ENCODE assay signal across 14 cellular contexts in the genomic region with DNA sequence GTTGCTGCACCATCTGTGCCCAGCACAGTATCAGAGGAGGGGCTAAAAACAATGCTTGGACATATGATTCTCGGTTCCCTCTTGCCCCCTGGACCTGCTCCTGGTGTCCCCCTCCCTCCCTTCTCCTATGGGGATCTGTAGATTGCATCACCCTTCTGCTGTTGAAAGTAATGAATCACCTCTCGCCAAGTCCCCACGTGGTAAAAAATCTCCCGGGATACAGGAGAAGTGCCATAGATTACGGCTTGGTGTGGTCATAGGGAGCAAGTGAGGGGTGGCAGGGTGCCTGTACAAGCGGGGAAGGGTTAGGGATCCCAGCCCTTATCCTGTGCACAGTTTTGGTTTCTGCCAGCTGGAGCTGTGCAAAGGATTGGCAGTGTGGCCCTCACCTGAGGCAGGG. TPM values are rescaled to one million over a fixed set of nuclear protein-coding genes. Genes with fewer than 3 reads are reported as not detected.
DNase-seq lines count a peak whose midpoint lies in the region; ATAC-seq and TF ChIP-seq lines count a peak whose summit lies in the region.
"Had no signal": no experiment of that assay in that cellular context is flagged by ENCODE, and none has a peak within 500 bp of the region (broad histone marks: within the 10 kb centered on the region; RNA-seq: fewer than 3 reads in every experiment).

No MANE protein-coding gene starts in this region.

- H3K4me1 ChIP-seq in HEK293 (ENCODE audit: control insufficient read depth, insufficient read depth, low read length): no peaks in the 10 kb centered on the region

- POLR2A ChIA-PET in HEK293 (lab: Yijun Ruan, JAX): no interaction called here

- no peak overlapping the region for H3K4me3 ChIP-seq in HEK293 (ENCODE audit: low read depth, low read length)
- H3K4me3 ChIP-seq in fibroblast of pulmonary artery (replicated peaks; ENCODE audit: low read depth, low read length): no peak overlapping the region
- H3K4me3 ChIP-seq: spleen had no signal

- H3K36me3 ChIP-seq in HEK293 (ENCODE audit: control insufficient read depth in 2 of 2, insufficient read depth in 1 of 2, low read length in 2 of 2): no peaks in the 10 kb centered on the region
- H3K36me3 ChIP-seq: spleen had no signal

- TF ChIP-seq CTCF in HEK293 (tag by site-specific recombination; IDR thresholded peaks at IDR 0.05): no peak
- TF ChIP-seq CTCF in fibroblast of pulmonary artery (IDR thresholded peaks at IDR 0.05; ENCODE audit: low read length, missing control alignments): no peak
- TF ChIP-seq CTCF in omental fat pad (IDR thresholded peaks at IDR 0.05): no peak

- no peaks in the 10 kb centered on the region for H3K9me3 ChIP-seq in HEK293 (ENCODE audit: control insufficient read depth, insufficient read depth, low read depth, low read length)
- H3K9me3 ChIP-seq: spleen had no signal

- DNase-seq in T1000 (lab: John Stamatoyannopoulos, UW): peak; percentile 42
- peak; percentile 84 for DNase-seq in fibroblast of pulmonary artery (ENCODE audit: low read depth)
- no peak for DNase-seq in omental fat pad (ENCODE audit: low spot score)
- no peak for DNase-seq in stimulated activated CD4-positive, alpha-beta T cell treated with anti-CD3 and anti-CD28 coated beads, Interleukin-15, amount 100 ng/mL, for 24 hours
- no peak for DNase-seq in stimulated activated CD4-positive, alpha-beta T cell treated with anti-CD3 and anti-CD28 coated beads, Interleukin-12 subunit alpha, Interleukin-12 subunit beta, amount 100 ng/mL, for 4 hours
- DNase-seq: activated CD4-positive, alpha-beta T cell treated with anti-CD3 and anti-CD28 coated beads, Interleukin-2, amount 10 ng/mL, durations not matched to agents 24 days and 14 days; activated effector memory CD4-positive, alpha-beta T cell treated with anti-CD3 and anti-CD28 coated beads, Interleukin-2, amount 50 U/mL, for 16 hours; CD8-positive, alpha-beta memory T cell; natural killer cell; NCI-H1048; spleen had no signal

- CTCF ChIA-PET in HEK293 (lab: Yijun Ruan, JAX): interaction anchor here (0.6 kb wide), 1 partner anchor 15 kb away, joined by 5 read pairs; no protein-coding TSS in a partner anchor

- H3K27ac ChIP-seq in HEK293 (ENCODE audit: extremely low read depth, low read depth, low read length): no peak overlapping the region
- H3K27ac ChIP-seq: spleen had no signal

- ATAC-seq in omental fat pad (ENCODE audit: low FRiP score) (peak; percentile 43), GM21367 (IDR thresholded peaks at IDR 0.05; ENCODE audit: unreplicated experiment) (no peak), HG02642 (IDR thresholded peaks at IDR 0.05; ENCODE audit: poor library complexity, unreplicated experiment) (no peak)
- ATAC-seq: natural killer cell had no signal

TF ChIP-seq in HEK293, 187 proteins besides CTCF, POLR2A, EP300 and RAD21 (continues in another document):
- TF ChIP-seq ZNF37A (tag by site-specific recombination; IDR thresholded peaks at IDR 0.05): no peak
- peak; percentile 16; the same call in 1 of the 2 replicates for TF ChIP-seq ZIC2 (tag by site-specific recombination; IDR thresholded peaks at IDR 0.05)
- no peak for TF ChIP-seq ZNF560 (tag by site-specific recombination; IDR thresholded peaks at IDR 0.05; ENCODE audit: borderline replicate concordance)
- no peak for TF ChIP-seq ZSCAN30 (tag by site-specific recombination; IDR thresholded peaks at IDR 0.05)
- no peak for TF ChIP-seq ZNF548 (tag by site-specific recombination; IDR thresholded peaks at IDR 0.05)
- no peak for TF ChIP-seq KLF8 (tag by site-specific recombination; IDR thresholded peaks at IDR 0.05)
- TF ChIP-seq, protein P1, sequence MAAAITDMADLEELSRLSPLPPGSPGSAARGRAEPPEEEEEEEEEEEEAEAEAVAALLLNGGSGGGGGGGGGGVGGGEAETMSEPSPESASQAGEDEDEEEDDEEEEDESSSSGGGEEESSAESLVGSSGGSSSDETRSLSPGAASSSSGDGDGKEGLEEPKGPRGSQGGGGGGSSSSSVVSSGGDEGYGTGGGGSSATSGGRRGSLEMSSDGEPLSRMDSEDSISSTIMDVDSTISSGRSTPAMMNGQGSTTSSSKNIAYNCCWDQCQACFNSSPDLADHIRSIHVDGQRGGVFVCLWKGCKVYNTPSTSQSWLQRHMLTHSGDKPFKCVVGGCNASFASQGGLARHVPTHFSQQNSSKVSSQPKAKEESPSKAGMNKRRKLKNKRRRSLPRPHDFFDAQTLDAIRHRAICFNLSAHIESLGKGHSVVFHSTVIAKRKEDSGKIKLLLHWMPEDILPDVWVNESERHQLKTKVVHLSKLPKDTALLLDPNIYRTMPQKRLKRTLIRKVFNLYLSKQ (tag by site-specific recombination; IDR thresholded peaks at IDR 0.05; ENCODE audit: borderline replicate concordance): no peak
- TF ChIP-seq ZNF785 (tag by site-specific recombination; IDR thresholded peaks at IDR 0.05): no peak
- TF ChIP-seq, protein P2, sequence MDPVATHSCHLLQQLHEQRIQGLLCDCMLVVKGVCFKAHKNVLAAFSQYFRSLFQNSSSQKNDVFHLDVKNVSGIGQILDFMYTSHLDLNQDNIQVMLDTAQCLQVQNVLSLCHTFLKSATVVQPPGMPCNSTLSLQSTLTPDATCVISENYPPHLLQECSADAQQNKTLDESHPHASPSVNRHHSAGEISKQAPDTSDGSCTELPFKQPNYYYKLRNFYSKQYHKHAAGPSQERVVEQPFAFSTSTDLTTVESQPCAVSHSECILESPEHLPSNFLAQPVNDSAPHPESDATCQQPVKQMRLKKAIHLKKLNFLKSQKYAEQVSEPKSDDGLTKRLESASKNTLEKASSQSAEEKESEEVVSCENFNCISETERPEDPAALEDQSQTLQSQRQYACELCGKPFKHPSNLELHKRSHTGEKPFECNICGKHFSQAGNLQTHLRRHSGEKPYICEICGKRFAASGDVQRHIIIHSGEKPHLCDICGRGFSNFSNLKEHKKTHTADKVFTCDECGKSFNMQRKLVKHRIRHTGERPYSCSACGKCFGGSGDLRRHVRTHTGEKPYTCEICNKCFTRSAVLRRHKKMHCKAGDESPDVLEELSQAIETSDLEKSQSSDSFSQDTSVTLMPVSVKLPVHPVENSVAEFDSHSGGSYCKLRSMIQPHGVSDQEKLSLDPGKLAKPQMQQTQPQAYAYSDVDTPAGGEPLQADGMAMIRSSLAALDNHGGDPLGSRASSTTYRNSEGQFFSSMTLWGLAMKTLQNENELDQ (tag by site-specific recombination; IDR thresholded peaks at IDR 0.05; ENCODE audit: low read depth): no peak
- TF ChIP-seq, protein P3, sequence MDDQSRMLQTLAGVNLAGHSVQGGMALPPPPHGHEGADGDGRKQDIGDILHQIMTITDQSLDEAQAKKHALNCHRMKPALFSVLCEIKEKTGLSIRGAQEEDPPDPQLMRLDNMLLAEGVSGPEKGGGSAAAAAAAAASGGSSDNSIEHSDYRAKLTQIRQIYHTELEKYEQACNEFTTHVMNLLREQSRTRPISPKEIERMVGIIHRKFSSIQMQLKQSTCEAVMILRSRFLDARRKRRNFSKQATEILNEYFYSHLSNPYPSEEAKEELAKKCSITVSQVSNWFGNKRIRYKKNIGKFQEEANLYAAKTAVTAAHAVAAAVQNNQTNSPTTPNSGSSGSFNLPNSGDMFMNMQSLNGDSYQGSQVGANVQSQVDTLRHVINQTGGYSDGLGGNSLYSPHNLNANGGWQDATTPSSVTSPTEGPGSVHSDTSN (CRISPR knock-in tag; IDR thresholded peaks at IDR 0.05): no peak
- TF ChIP-seq ZNF558 (tag by site-specific recombination; IDR thresholded peaks at IDR 0.05): 0 out of 2 replicates have a peak, but pooled peaks have one; percentile 15
- TF ChIP-seq SP2 (tag by site-specific recombination; IDR thresholded peaks at IDR 0.05): no peak
- peak; percentile 66 for TF ChIP-seq GLIS1 (tag by site-specific recombination; IDR thresholded peaks at IDR 0.05)
- TF ChIP-seq, protein P4, sequence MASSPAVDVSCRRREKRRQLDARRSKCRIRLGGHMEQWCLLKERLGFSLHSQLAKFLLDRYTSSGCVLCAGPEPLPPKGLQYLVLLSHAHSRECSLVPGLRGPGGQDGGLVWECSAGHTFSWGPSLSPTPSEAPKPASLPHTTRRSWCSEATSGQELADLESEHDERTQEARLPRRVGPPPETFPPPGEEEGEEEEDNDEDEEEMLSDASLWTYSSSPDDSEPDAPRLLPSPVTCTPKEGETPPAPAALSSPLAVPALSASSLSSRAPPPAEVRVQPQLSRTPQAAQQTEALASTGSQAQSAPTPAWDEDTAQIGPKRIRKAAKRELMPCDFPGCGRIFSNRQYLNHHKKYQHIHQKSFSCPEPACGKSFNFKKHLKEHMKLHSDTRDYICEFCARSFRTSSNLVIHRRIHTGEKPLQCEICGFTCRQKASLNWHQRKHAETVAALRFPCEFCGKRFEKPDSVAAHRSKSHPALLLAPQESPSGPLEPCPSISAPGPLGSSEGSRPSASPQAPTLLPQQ (tag by site-specific recombination; IDR thresholded peaks at IDR 0.05): no peak
- no peak for TF ChIP-seq ZNF600 (tag by site-specific recombination; IDR thresholded peaks at IDR 0.05)
- TF ChIP-seq, protein P5, sequence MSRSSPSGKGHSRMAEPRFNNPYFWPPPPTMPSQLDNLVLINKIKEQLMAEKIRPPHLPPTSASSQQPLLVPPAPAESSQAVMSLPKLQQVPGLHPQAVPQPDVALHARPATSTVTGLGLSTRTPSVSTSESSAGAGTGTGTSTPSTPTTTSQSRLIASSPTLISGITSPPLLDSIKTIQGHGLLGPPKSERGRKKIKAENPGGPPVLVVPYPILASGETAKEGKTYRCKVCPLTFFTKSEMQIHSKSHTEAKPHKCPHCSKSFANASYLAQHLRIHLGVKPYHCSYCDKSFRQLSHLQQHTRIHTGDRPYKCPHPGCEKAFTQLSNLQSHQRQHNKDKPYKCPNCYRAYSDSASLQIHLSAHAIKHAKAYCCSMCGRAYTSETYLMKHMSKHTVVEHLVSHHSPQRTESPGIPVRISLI (tag by site-specific recombination; IDR thresholded peaks at IDR 0.05): no peak
- TF ChIP-seq ZNF521 (tag by site-specific recombination; IDR thresholded peaks at IDR 0.05): no peak
- no peak for TF ChIP-seq SALL2 (tag by site-specific recombination; IDR thresholded peaks at IDR 0.05; ENCODE audit: borderline replicate concordance)
- no peak for TF ChIP-seq KLF16 (tag by site-specific recombination; IDR thresholded peaks at IDR 0.05)
- no peak for TF ChIP-seq GLI2 (tag by site-specific recombination; IDR thresholded peaks at IDR 0.05; ENCODE audit: borderline replicate concordance, low read depth)

RNA-seq across cellular contexts. Expression of a gene that starts 37.7 kb away (rescaled TPM):
- total RNA-seq in omental fat pad: 100 to 1,000 TPM in 3 of 4 donors, 10 to 100 TPM in 1; 99.0 to 201 (median 158) TPM
- total RNA-seq: activated CD4-positive, alpha-beta T cell treated with anti-CD3 and anti-CD28 coated beads, Interleukin-2, amount 10 ng/mL, durations not matched to agents 24 days and 14 days; CD8-positive, alpha-beta memory T cell; natural killer cell had no signal

Comparison
In these comparisons a context has a peak if more than half of its experiments do, and no peak if none do; other contexts are left out.
1. DNase-seq: peak in T1000 (single experiment) and fibroblast of pulmonary artery (single experiment); none in omental fat pad (single experiment), stimulated activated CD4-positive, alpha-beta T cell treated with anti-CD3 and anti-CD28 coated beads, Interleukin-15, amount 100 ng/mL, for 24 hours (single experiment) and stimulated activated CD4-positive, alpha-beta T cell treated with anti-CD3 and anti-CD28 coated beads, Interleukin-12 subunit alpha, Interleukin-12 subunit beta, amount 100 ng/mL, for 4 hours (single experiment).